10 cellular contexts compared by ENCODE assay signal in the genomic region with DNA sequence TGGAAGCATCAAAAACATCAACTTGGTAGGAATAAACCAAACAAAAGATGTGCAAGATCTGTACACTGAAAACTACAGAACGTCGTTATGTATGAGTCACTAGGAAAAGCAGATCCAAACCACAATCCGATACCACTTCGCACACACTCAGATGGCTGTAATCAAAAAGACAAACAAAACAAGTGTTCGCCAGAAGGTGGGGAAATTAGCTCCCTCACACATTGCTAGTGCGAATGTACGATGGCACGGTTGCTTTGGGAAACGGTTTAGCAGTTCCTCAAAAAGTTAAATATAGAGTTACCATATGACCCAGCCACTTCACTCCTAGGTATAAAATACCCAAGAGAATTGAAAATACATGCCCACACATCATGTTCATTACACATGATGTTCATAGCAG. TPM values are rescaled to one million over a fixed set of nuclear protein-coding genes. Genes with fewer than 3 reads are reported as not detected.
A peak's percentile ranks its signal among the peaks of the same experiment; 100 is the strongest.
DNase-seq lines count a peak whose midpoint lies in the region; ATAC-seq and TF ChIP-seq lines count a peak whose summit lies in the region.
"Had no signal": no experiment of that assay in that cellular context is flagged by ENCODE, and none has a peak within 500 bp of the region (broad histone marks: within the 10 kb centered on the region; RNA-seq: fewer than 3 reads in every experiment).

No MANE protein-coding gene starts in this region.

- DNase-seq in NCI-H1105 treated with DMSO at 0.1 percent for 48 hours (lab: John Stamatoyannopoulos, UW) = peak; percentile 3
- DNase-seq in NCI-H1105 (lab: John Stamatoyannopoulos, UW) = no peak
- DNase-seq in NCI-H2029 (lab: John Stamatoyannopoulos, UW) = peak; percentile 37
- no peak for DNase-seq in activated T-helper 1 cell treated with anti-CD3 and anti-CD28 coated beads, Interleukin-12 subunit alpha, Interleukin-12 subunit beta, Interleukin-2, Interleukin-4 antibody, amounts not matched to agents 30 ng/mL and 10 ng/mL and 1 ng/mL, durations not matched to agents 14 hours and 24 hours and 36 hours (ENCODE audit: low spot score)
- peak; percentile 53 for DNase-seq in non-pigmented ciliary epithelial cell (ENCODE audit: low read depth)
- no peak for DNase-seq in heart left ventricle
- no peak for DNase-seq in COLO829 (ENCODE audit: low spot score)
- DNase-seq: activated CD8-positive, alpha-beta memory T cell treated with anti-CD3 and anti-CD28 coated beads, Interleukin-2, amount 50 U/mL, for 4 hours had no signal

- no peak overlapping the region for H3K27ac ChIP-seq in heart left ventricle

- TF ChIP-seq POLR2A in heart left ventricle (IDR thresholded peaks at IDR 0.05) = no peak

- H3K4me1 Mint-ChIP-seq in activated T-helper 1 cell treated with anti-CD3 and anti-CD28 coated beads, Interleukin-12 subunit alpha, Interleukin-12 subunit beta, Interleukin-2, Interleukin-4 antibody, amounts not matched to agents 30 ng/mL and 10 ng/mL and 1 ng/mL, durations not matched to agents 14 hours and 24 hours and 36 hours (ENCODE audit: low read depth) = peaks cover 22% of the 10 kb centered on the region

- intact Hi-C loops in activated T-helper 1 cell treated with anti-CD3 and anti-CD28 coated beads, Interleukin-12 subunit alpha, Interleukin-12 subunit beta, Interleukin-2, Interleukin-4 antibody, amounts not matched to agents 30 ng/mL and 10 ng/mL and 1 ng/mL, durations not matched to agents 14 hours and 24 hours and 36 hours (cut with micrococcal nuclease) = loop anchor here (1.0 to 10.0 kb wide), 2 partner anchors 33 to 211 kb away; no protein-coding TSS in a partner anchor
- intact Hi-C loops in heart left ventricle (cut with DNase I) = loop anchor here in 1 of 10 donors (5.0 kb wide), 1 partner anchor 33 kb away; no protein-coding TSS in a partner anchor

- H3K4me3 Mint-ChIP-seq in activated T-helper 1 cell treated with anti-CD3 and anti-CD28 coated beads, Interleukin-12 subunit alpha, Interleukin-12 subunit beta, Interleukin-2, Interleukin-4 antibody, amounts not matched to agents 30 ng/mL and 10 ng/mL and 1 ng/mL, durations not matched to agents 14 hours and 24 hours and 36 hours = no peak overlapping the region

- no peaks in the 10 kb centered on the region for H3K36me3 Mint-ChIP-seq in activated T-helper 1 cell treated with anti-CD3 and anti-CD28 coated beads, Interleukin-12 subunit alpha, Interleukin-12 subunit beta, Interleukin-2, Interleukin-4 antibody, amounts not matched to agents 30 ng/mL and 10 ng/mL and 1 ng/mL, durations not matched to agents 14 hours and 24 hours and 36 hours (ENCODE audit: low read depth)

- peaks cover 3% of the 10 kb centered on the region for H3K27me3 Mint-ChIP-seq in activated T-helper 1 cell treated with anti-CD3 and anti-CD28 coated beads, Interleukin-12 subunit alpha, Interleukin-12 subunit beta, Interleukin-2, Interleukin-4 antibody, amounts not matched to agents 30 ng/mL and 10 ng/mL and 1 ng/mL, durations not matched to agents 14 hours and 24 hours and 36 hours (ENCODE audit: insufficient read depth)

- H3K27me3 ChIP-seq in heart left ventricle = no peaks in the 10 kb centered on the region

- H3K4me3 ChIP-seq in heart left ventricle = no peak overlapping the region

- peaks cover 0 to 20% (median 3%) of the 10 kb centered on the region in 12 donors for H3K4me1 ChIP-seq in heart left ventricle

- 63 to 77% (median 72%) methylated on average over 9 of the region's 9 CpGs for WGBS in heart left ventricle, 4 donors

- ATAC-seq in heart left ventricle = no peak
- ATAC-seq in HG03439 (IDR thresholded peaks at IDR 0.05; ENCODE audit: unreplicated experiment) = no peak

- H3K9me3 ChIP-seq in heart left ventricle = no peaks in the 10 kb centered on the region

- no peaks in the 10 kb centered on the region for H3K36me3 ChIP-seq in heart left ventricle

- peak overlapping the region; percentile 0 for H3K27ac Mint-ChIP-seq in activated T-helper 1 cell treated with anti-CD3 and anti-CD28 coated beads, Interleukin-12 subunit alpha, Interleukin-12 subunit beta, Interleukin-2, Interleukin-4 antibody, amounts not matched to agents 30 ng/mL and 10 ng/mL and 1 ng/mL, durations not matched to agents 14 hours and 24 hours and 36 hours

- H3K9me3 Mint-ChIP-seq in activated T-helper 1 cell treated with anti-CD3 and anti-CD28 coated beads, Interleukin-12 subunit alpha, Interleukin-12 subunit beta, Interleukin-2, Interleukin-4 antibody, amounts not matched to agents 30 ng/mL and 10 ng/mL and 1 ng/mL, durations not matched to agents 14 hours and 24 hours and 36 hours = no peaks in the 10 kb centered on the region

- TF ChIP-seq CTCF in heart left ventricle (IDR thresholded peaks at IDR 0.05) = no peak

RNA-seq across cellular contexts. Expression of gene CARD10, which starts 14.8 kb away (rescaled TPM):
- total RNA-seq in activated T-helper 1 cell treated with anti-CD3 and anti-CD28 coated beads, Interleukin-12 subunit alpha, Interleukin-12 subunit beta, Interleukin-2, Interleukin-4 antibody, amounts not matched to agents 30 ng/mL and 10 ng/mL and 1 ng/mL, durations not matched to agents 14 hours and 24 hours and 36 hours = not detected in 2 replicates
- 10 to 100 TPM in 3 of 9 donors, 1 to 10 TPM in 6; 5.2 to 12.6 (median 8.1) TPM for total RNA-seq in heart left ventricle
- 10 to 100 TPM in 1 of 2 donors, 1 to 10 TPM in 1; 7.8 to 13.9 TPM for polyA plus RNA-seq in heart left ventricle

RNA-seq across cellular contexts. Expression of gene CDC42EP1, which starts 26.3 kb away (rescaled TPM):
- 1.1 and 1.5 TPM in 2 replicates for total RNA-seq in activated T-helper 1 cell treated with anti-CD3 and anti-CD28 coated beads, Interleukin-12 subunit alpha, Interleukin-12 subunit beta, Interleukin-2, Interleukin-4 antibody, amounts not matched to agents 30 ng/mL and 10 ng/mL and 1 ng/mL, durations not matched to agents 14 hours and 24 hours and 36 hours
- total RNA-seq in heart left ventricle = 10 to 100 TPM; 11.9 to 34.9 (median 23.8) TPM
- 10 to 100 TPM; 10.4 to 17.7 TPM for polyA plus RNA-seq in heart left ventricle

RNA-seq across cellular contexts. Expression of gene LGALS2, which starts 45.9 kb away (rescaled TPM):
- not detected in 2 replicates for total RNA-seq in activated T-helper 1 cell treated with anti-CD3 and anti-CD28 coated beads, Interleukin-12 subunit alpha, Interleukin-12 subunit beta, Interleukin-2, Interleukin-4 antibody, amounts not matched to agents 30 ng/mL and 10 ng/mL and 1 ng/mL, durations not matched to agents 14 hours and 24 hours and 36 hours
- total RNA-seq in heart left ventricle = 10 to 100 TPM in 1 of 9 donors, 1 to 10 TPM in 1, not detected in 7; 5.3 to 10.3 TPM
- under 1 TPM in 1 of 2 donors, not detected in 1; 0.17 TPM for polyA plus RNA-seq in heart left ventricle
- total RNA-seq: skeletal muscle tissue had no signal

RNA-seq across cellular contexts. Expression of gene MFNG, which starts 47.8 kb away (rescaled TPM):
- 213 and 214 TPM in 2 replicates for total RNA-seq in activated T-helper 1 cell treated with anti-CD3 and anti-CD28 coated beads, Interleukin-12 subunit alpha, Interleukin-12 subunit beta, Interleukin-2, Interleukin-4 antibody, amounts not matched to agents 30 ng/mL and 10 ng/mL and 1 ng/mL, durations not matched to agents 14 hours and 24 hours and 36 hours
- total RNA-seq in heart left ventricle = 10 to 100 TPM in 4 of 9 donors, 1 to 10 TPM in 5; 5.8 to 25.6 (median 9.6) TPM
- 10 to 100 TPM in 1 of 2 donors, 1 to 10 TPM in 1; 7.1 to 16.3 TPM for polyA plus RNA-seq in heart left ventricle

Comparison
In these comparisons a context has a peak if more than half of its experiments do, and no peak if none do; other contexts are left out.
1. DNase-seq: peak in NCI-H1105 treated with DMSO at 0.1 percent for 48 hours (single experiment), NCI-H2029 (single experiment) and non-pigmented ciliary epithelial cell (single experiment); none in NCI-H1105 (single experiment), activated T-helper 1 cell treated with anti-CD3 and anti-CD28 coated beads, Interleukin-12 subunit alpha, Interleukin-12 subunit beta, Interleukin-2, Interleukin-4 antibody, amounts not matched to agents 30 ng/mL and 10 ng/mL and 1 ng/mL, durations not matched to agents 14 hours and 24 hours and 36 hours (single experiment), heart left ventricle (0 of 5) and COLO829 (single experiment).